In genomic region chr5:37112383-37112991, GRCh38 we compare ENCODE assay signal across 11 cellular contexts.
DNase-seq lines count a peak whose midpoint lies in the region; ATAC-seq lines count a peak whose summit lies in the region.
"Had no signal": no experiment of that assay in that cellular context is flagged by ENCODE, and none has a peak within 500 bp of the region (broad histone marks: within the 10 kb centered on the region; RNA-seq: fewer than 3 reads in every experiment).

No MANE protein-coding gene starts in this region.

- H3K27me3 Mint-ChIP-seq in stimulated activated naive CD8-positive, alpha-beta T cell treated with anti-CD3 and anti-CD28 coated beads, Interleukin-15, Interleukin-2, amounts not matched to agents 100 ng/mL and 50 ng/mL, for 24 hours: peaks cover 5% of the 10 kb centered on the region

- peak overlapping the region; percentile 57 for H3K4me3 Mint-ChIP-seq in stimulated activated naive CD8-positive, alpha-beta T cell treated with anti-CD3 and anti-CD28 coated beads, Interleukin-15, Interleukin-2, amounts not matched to agents 100 ng/mL and 50 ng/mL, for 24 hours
- H3K4me3 Mint-ChIP-seq: nephron had no signal

- no peak for DNase-seq in stimulated activated naive CD8-positive, alpha-beta T cell treated with anti-CD3 and anti-CD28 coated beads, Interleukin-15, Interleukin-2, amounts not matched to agents 100 U/mL and 50 U/mL, for 24 hours
- DNase-seq in activated naive CD4-positive, alpha-beta T cell treated with anti-CD3 and anti-CD28 coated beads, Interleukin-2, amount 50 U/mL, for 72 hours (ENCODE audit: low spot score in 2 of 2): no peak
- DNase-seq in stimulated activated CD4-positive, alpha-beta T cell treated with anti-CD3 and anti-CD28 coated beads, Interleukin-15, amount 100 ng/mL, for 24 hours: no peak
- DNase-seq in hepatic stellate cell (ENCODE audit: low spot score): no peak
- no peak for DNase-seq in NCI-H774 (lab: John Stamatoyannopoulos, UW)
- no peak for DNase-seq in HuH-7 (ENCODE audit: low spot score)
- DNase-seq: islet precursor cell, NCI-H446 had no signal

- no peak for ATAC-seq in stimulated activated naive CD8-positive, alpha-beta T cell treated with anti-CD3 and anti-CD28 coated beads, Interleukin-15, Interleukin-2, amounts not matched to agents 100 U/mL and 50 U/mL, for 24 hours
- ATAC-seq in HG03457 (IDR thresholded peaks at IDR 0.05; ENCODE audit: unreplicated experiment): peak; percentile 22
- ATAC-seq in activated naive CD4-positive, alpha-beta T cell treated with anti-CD3 and anti-CD28 coated beads, Interleukin-2, amount 50 U/mL, for 72 hours: peak; percentile 43 to 52

- H3K27ac Mint-ChIP-seq in stimulated activated naive CD8-positive, alpha-beta T cell treated with anti-CD3 and anti-CD28 coated beads, Interleukin-15, Interleukin-2, amounts not matched to agents 100 ng/mL and 50 ng/mL, for 24 hours: no peak overlapping the region
- peak overlapping the region in 1 of 2 donors; percentile 68 for H3K27ac Mint-ChIP-seq in activated naive CD4-positive, alpha-beta T cell treated with anti-CD3 and anti-CD28 coated beads, Interleukin-2, amount 50 U/mL, for 72 hours
- H3K27ac Mint-ChIP-seq: nephron had no signal

- H3K4me1 Mint-ChIP-seq in stimulated activated naive CD8-positive, alpha-beta T cell treated with anti-CD3 and anti-CD28 coated beads, Interleukin-15, Interleukin-2, amounts not matched to agents 100 ng/mL and 50 ng/mL, for 24 hours (ENCODE audit: low read depth): peaks cover 38% of the 10 kb centered on the region
- H3K4me1 Mint-ChIP-seq: nephron had no signal

- peaks cover 6% of the 10 kb centered on the region for H3K9me3 Mint-ChIP-seq in stimulated activated naive CD8-positive, alpha-beta T cell treated with anti-CD3 and anti-CD28 coated beads, Interleukin-15, Interleukin-2, amounts not matched to agents 100 ng/mL and 50 ng/mL, for 24 hours
- H3K9me3 Mint-ChIP-seq in activated naive CD4-positive, alpha-beta T cell treated with anti-CD3 and anti-CD28 coated beads, Interleukin-2, amount 50 U/mL, for 72 hours: peaks cover 0 to 15% of the 10 kb centered on the region in 2 donors
- H3K9me3 Mint-ChIP-seq: nephron had no signal

- peaks cover 56% of the 10 kb centered on the region for H3K36me3 Mint-ChIP-seq in stimulated activated naive CD8-positive, alpha-beta T cell treated with anti-CD3 and anti-CD28 coated beads, Interleukin-15, Interleukin-2, amounts not matched to agents 100 ng/mL and 50 ng/mL, for 24 hours (ENCODE audit: low read depth)
- peaks cover 26 to 49% of the 10 kb centered on the region in 2 donors for H3K36me3 Mint-ChIP-seq in activated naive CD4-positive, alpha-beta T cell treated with anti-CD3 and anti-CD28 coated beads, Interleukin-2, amount 50 U/mL, for 72 hours
